ENCODE assay signal across 29 cellular contexts in genomic region chr4:15751155-15751554, GRCh38. TPM values are rescaled to one million over a fixed set of nuclear protein-coding genes. Genes with fewer than 3 reads are reported as not detected.
"Had no signal": no experiment of that assay in that cellular context is flagged by ENCODE, and none has a peak within 500 bp of the region (broad histone marks: within the 10 kb centered on the region; RNA-seq: fewer than 3 reads in every experiment).

No MANE protein-coding gene starts in this region.

- H3K27me3 ChIP-seq: esophagus squamous epithelium, gastrocnemius medialis, heart right ventricle, left lung had no signal

- H3K36me3 ChIP-seq: esophagus squamous epithelium, gastrocnemius medialis, heart right ventricle, left lung, lower lobe of right lung had no signal

- H3K9me3 Mint-ChIP-seq: effector memory CD8-positive, alpha-beta T cell had no signal

- ATAC-seq: effector memory CD8-positive, alpha-beta T cell; esophagus mucosa; gastrocnemius medialis; heart right ventricle; left cardiac atrium; left lung; left ventricle myocardium superior; lower lobe of right lung; mucosa of descending colon; naive thymus-derived CD8-positive, alpha-beta T cell had no signal

- FAIRE-seq: endometrium, islet of Langerhans, keratinocyte had no signal

- H3K27ac Mint-ChIP-seq: dendritic cell treated with granulocyte-macrophage colony-stimulating factor and Interleukin-4, amounts not matched to agents 40 ng/mL and 50 ng/mL, for 4 days; effector memory CD8-positive, alpha-beta T cell; endodermal cell; mesothelial cell of epicardium; naive B cell had no signal

- H3K4me3 ChIP-seq: esophagus squamous epithelium, gastrocnemius medialis, heart right ventricle, left lung, lower lobe of right lung, mucosa of descending colon had no signal

- H3K9me3 ChIP-seq: esophagus squamous epithelium, gastrocnemius medialis, left lung, lower lobe of right lung, mucosa of descending colon had no signal

- DNase-seq: cortex of kidney; effector CD8-positive, alpha-beta T cell; effector memory CD8-positive, alpha-beta T cell; endodermal cell; erythroblast; esophagus squamous epithelium; foreskin fibroblast; foreskin melanocyte; gastrocnemius medialis; glutamatergic neuron; head of caudate nucleus; heart right ventricle; hippocampal formation; left cardiac atrium; left lung; left ventricle myocardium superior; lower lobe of right lung; mesenchymal stem cell; mucosa of descending colon; naive B cell; naive thymus-derived CD8-positive, alpha-beta T cell had no signal

- H3K4me3 Mint-ChIP-seq: dendritic cell treated with granulocyte-macrophage colony-stimulating factor and Interleukin-4, amounts not matched to agents 40 ng/mL and 50 ng/mL, for 4 days; effector memory CD8-positive, alpha-beta T cell; endodermal cell; mesothelial cell of epicardium; naive B cell; naive thymus-derived CD8-positive, alpha-beta T cell had no signal

- H3K27ac ChIP-seq: epithelial cell of prostate, esophagus squamous epithelium, gastrocnemius medialis, heart right ventricle, left lung, lower lobe of right lung had no signal

- H3K4me1 ChIP-seq: esophagus squamous epithelium, gastrocnemius medialis had no signal

- H3K36me3 Mint-ChIP-seq: mesothelial cell of epicardium had no signal

- H3K4me1 Mint-ChIP-seq: endodermal cell had no signal

- H3K27me3 Mint-ChIP-seq: dendritic cell treated with granulocyte-macrophage colony-stimulating factor and Interleukin-4, amounts not matched to agents 40 ng/mL and 50 ng/mL, for 4 days; effector memory CD8-positive, alpha-beta T cell; naive B cell; naive thymus-derived CD8-positive, alpha-beta T cell had no signal

RNA-seq across cellular contexts. Expression of gene CD38, which starts 27.0 kb away (rescaled TPM):
- total RNA-seq: myocyte had no signal
